ENCODE assay signal across 31 cellular contexts in the genomic region with DNA sequence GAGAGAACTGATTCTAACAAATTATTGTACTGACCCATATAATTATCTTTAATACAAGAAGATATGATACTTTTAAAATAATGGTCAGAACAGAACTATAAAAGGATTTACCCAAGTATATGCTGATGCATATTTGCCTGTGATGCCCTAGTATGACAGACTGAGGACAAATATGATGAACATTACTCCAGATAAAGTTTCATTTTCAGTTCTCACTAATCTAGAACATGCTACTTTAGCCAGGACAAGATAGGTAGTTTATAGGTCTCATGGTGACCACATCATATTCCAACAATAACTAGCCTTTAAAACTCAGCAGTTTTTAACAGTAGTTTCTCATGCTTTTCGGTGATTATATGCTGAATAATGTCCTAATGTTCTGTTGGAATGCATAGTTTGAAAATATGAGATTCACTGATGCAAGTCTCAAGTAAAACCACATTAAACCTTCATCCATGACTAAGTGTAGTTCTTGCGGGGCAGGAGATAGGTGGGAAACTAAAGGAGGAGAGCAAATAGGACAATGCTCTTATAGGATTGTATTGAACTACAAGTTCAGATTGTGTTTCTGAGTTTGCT.
A peak's percentile ranks its signal among the peaks of the same experiment; 100 is the strongest.
DNase-seq lines count a peak whose midpoint lies in the region; ATAC-seq and TF ChIP-seq lines count a peak whose summit lies in the region.
"Had no signal": no experiment of that assay in that cellular context is flagged by ENCODE, and none has a peak within 500 bp of the region (broad histone marks: within the 10 kb centered on the region; RNA-seq: fewer than 3 reads in every experiment).

No MANE protein-coding gene starts in this region.

- H3K4me3 ChIP-seq in kidney epithelial cell (ENCODE audit: low read depth, low read length) (no peak overlapping the region), coronary artery (no peak overlapping the region)
- H3K4me3 ChIP-seq: cardiac muscle cell, psoas muscle, sigmoid colon, stomach, uterus had no signal

- H3K27me3 ChIP-seq in kidney epithelial cell (ENCODE audit: control insufficient read depth, insufficient read depth, low read length), result no peaks in the 10 kb centered on the region
- H3K27me3 ChIP-seq: cardiac muscle cell, sigmoid colon, stomach, uterus had no signal

- peaks cover 2% of the 10 kb centered on the region for H3K27me3 Mint-ChIP-seq in activated naive CD4-positive, alpha-beta T cell treated with anti-CD3 and anti-CD28 coated beads for 36 hours (ENCODE audit: low read depth)
- H3K27me3 Mint-ChIP-seq: activated naive CD4-positive, alpha-beta T cell treated with anti-CD3 and anti-CD28 coated beads, Interleukin-2, amount 50 U/mL, for 24 hours; B cell; CD4-positive, alpha-beta memory T cell; naive B cell had no signal

- H3K36me3 ChIP-seq in kidney epithelial cell (ENCODE audit: control insufficient read depth, insufficient read depth, low read length), result no peaks in the 10 kb centered on the region
- H3K36me3 ChIP-seq: cardiac muscle cell, sigmoid colon, stomach, uterus had no signal

- CTCF ChIA-PET in activated naive CD4-positive, alpha-beta T cell treated with anti-CD3 and anti-CD28 coated beads for 36 hours (lab: Charles Lee), result no interaction called here

- no peak overlapping the region for H3K4me3 Mint-ChIP-seq in activated naive CD4-positive, alpha-beta T cell treated with anti-CD3 and anti-CD28 coated beads for 36 hours
- H3K4me3 Mint-ChIP-seq: activated naive CD4-positive, alpha-beta T cell treated with anti-CD3 and anti-CD28 coated beads, Interleukin-2, amount 50 U/mL, for 24 hours; B cell; CD4-positive, alpha-beta memory T cell; naive B cell had no signal

- peak; percentile 67 for ATAC-seq in GM18511 (IDR thresholded peaks at IDR 0.05; ENCODE audit: unreplicated experiment)
- peak; percentile 62 for ATAC-seq in HG03432 (IDR thresholded peaks at IDR 0.05; ENCODE audit: unreplicated experiment)
- no peak for ATAC-seq in GM21737 (IDR thresholded peaks at IDR 0.05; ENCODE audit: unreplicated experiment)
- ATAC-seq: HepG2, psoas muscle had no signal

- H3K4me1 Mint-ChIP-seq in activated naive CD4-positive, alpha-beta T cell treated with anti-CD3 and anti-CD28 coated beads for 36 hours (ENCODE audit: low read depth), result no peaks in the 10 kb centered on the region
- H3K4me1 Mint-ChIP-seq: activated naive CD4-positive, alpha-beta T cell treated with anti-CD3 and anti-CD28 coated beads, Interleukin-2, amount 50 U/mL, for 24 hours; B cell; CD4-positive, alpha-beta memory T cell; naive B cell had no signal

- H3K9me3 Mint-ChIP-seq in activated naive CD4-positive, alpha-beta T cell treated with anti-CD3 and anti-CD28 coated beads for 36 hours, result no peaks in the 10 kb centered on the region
- H3K9me3 Mint-ChIP-seq: activated T-helper 2 cell treated with anti-CD3 and anti-CD28 coated beads, Interferon-gamma antibody, Interleukin-2, Interleukin-4, amounts not matched to agents 10 μg/mL and 5 μg/mL and 100 μg/mL, durations not matched to agents 14 hours and 24 hours and 36 hours had no signal

- intact Hi-C loops in activated naive CD4-positive, alpha-beta T cell treated with anti-CD3 and anti-CD28 coated beads for 36 hours (cut with micrococcal nuclease), result no loop called here

- TF ChIP-seq CTCF in kidney epithelial cell (IDR thresholded peaks at IDR 0.05; ENCODE audit: insufficient read depth, low read length, poor library complexity, severe bottlenecking), result no peak
- no peak for TF ChIP-seq CTCF in coronary artery (IDR thresholded peaks at IDR 0.05)

- no peak overlapping the region for H3K27ac Mint-ChIP-seq in activated naive CD4-positive, alpha-beta T cell treated with anti-CD3 and anti-CD28 coated beads for 36 hours
- H3K27ac Mint-ChIP-seq: activated naive CD4-positive, alpha-beta T cell treated with anti-CD3 and anti-CD28 coated beads, Interleukin-2, amount 50 U/mL, for 24 hours; activated T-helper 2 cell treated with anti-CD3 and anti-CD28 coated beads, Interferon-gamma antibody, Interleukin-2, Interleukin-4, amounts not matched to agents 10 μg/mL and 5 μg/mL and 100 μg/mL, durations not matched to agents 14 hours and 24 hours and 36 hours; B cell; CD4-positive, alpha-beta memory T cell; naive B cell had no signal

- DNase-seq in amniotic epithelial cell (ENCODE audit: low read depth) (peak; percentile 5), kidney epithelial cell (ENCODE audit: low read depth) (peak; percentile 53), coronary artery (ENCODE audit: low spot score) (no peak), OCI-M2 (lab: John Stamatoyannopoulos, UW; ENCODE audit: unreplicated experiment) (no peak)
- DNase-seq in activated naive CD4-positive, alpha-beta T cell treated with anti-CD3 and anti-CD28 coated beads for 36 hours, result no peak
- DNase-seq: activated CD4-positive, alpha-beta T cell treated with anti-CD3 and anti-CD28 coated beads for 48 hours; activated CD8-positive, alpha-beta memory T cell treated with anti-CD3 and anti-CD28 coated beads for 24 hours; activated T-cell treated with anti-CD3 and anti-CD28 coated beads for 4 hours; CD4-positive, alpha-beta memory T cell; effector CD4-positive, alpha-beta T cell; hypothalamus; Karpas-422; midbrain; naive B cell; NCI-H1694; NCI-H2171; psoas muscle; sigmoid colon; stimulated activated CD4-positive, alpha-beta T cell treated with anti-CD3 and anti-CD28 coated beads, Interleukin-12 subunit alpha, Interleukin-12 subunit beta, amount 100 ng/mL, for 4 hours; stimulated activated CD4-positive, alpha-beta T cell treated with anti-CD3 and anti-CD28 coated beads, Interleukin-4, amount 100 ng/mL, for 1 hour; stomach; uterus had no signal

- no peaks in the 10 kb centered on the region for H3K36me3 Mint-ChIP-seq in activated naive CD4-positive, alpha-beta T cell treated with anti-CD3 and anti-CD28 coated beads for 36 hours (ENCODE audit: low read depth)
- H3K36me3 Mint-ChIP-seq: activated naive CD4-positive, alpha-beta T cell treated with anti-CD3 and anti-CD28 coated beads, Interleukin-2, amount 50 U/mL, for 24 hours; CD4-positive, alpha-beta memory T cell; naive B cell had no signal

- no peak overlapping the region for H3K27ac ChIP-seq in coronary artery
- H3K27ac ChIP-seq: cardiac muscle cell, psoas muscle, RWPE1, sigmoid colon, stomach, uterus had no signal

Comparison
In these comparisons a context has a peak if more than half of its experiments do, and no peak if none do; other contexts are left out.
1. DNase-seq: peak in amniotic epithelial cell (single experiment) and kidney epithelial cell (single experiment); none in coronary artery (single experiment), OCI-M2 (single experiment) and activated naive CD4-positive, alpha-beta T cell treated with anti-CD3 and anti-CD28 coated beads for 36 hours (single experiment).